Comparison of ENCODE assay signal across 23 cellular contexts in genomic region chr17:30217746-30218245, GRCh38. TPM values are rescaled to one million over a fixed set of nuclear protein-coding genes. Genes with fewer than 3 reads are reported as not detected.
"Had no signal": no experiment of that assay in that cellular context is flagged by ENCODE, and none has a peak within 500 bp of the region (broad histone marks: within the 10 kb centered on the region; RNA-seq: fewer than 3 reads in every experiment).

No MANE protein-coding gene starts in this region.

- FAIRE-seq: colon, endometrium, islet of Langerhans had no signal

- DNase-seq: cortex of kidney; effector CD8-positive, alpha-beta T cell; effector memory CD8-positive, alpha-beta T cell; endodermal cell; erythroblast; esophagus squamous epithelium; foreskin fibroblast; foreskin melanocyte; gastrocnemius medialis; glutamatergic neuron; head of caudate nucleus; heart right ventricle; hippocampal formation; left cardiac atrium; left lung; left ventricle myocardium superior; lower lobe of right lung; mesenchymal stem cell; midbrain had no signal

RNA-seq across cellular contexts. Expression of gene SLC6A4, which starts 17.7 kb away (rescaled TPM):
- total RNA-seq: left ventricle myocardium superior, mucosa of gallbladder had no signal
